ENCODE assay signal across 1 cellular context in genomic region chr6:76342611-76343160, GRCh38.
TF ChIP-seq lines count a peak whose summit lies in the region.

No MANE protein-coding gene starts in this region.

TF ChIP-seq in H1, 55 proteins besides CTCF, POLR2A, EP300 and RAD21 (continued from another document):
- TF ChIP-seq CHD7 (IDR thresholded peaks at IDR 0.05; ENCODE audit: insufficient replicate concordance, low read length) = no peak
- TF ChIP-seq JUND (IDR thresholded peaks at IDR 0.05; ENCODE audit: low read length) = no peak
- TF ChIP-seq TEAD4 (IDR thresholded peaks at IDR 0.05; ENCODE audit: low read depth, low read length) = no peak
- no peak for TF ChIP-seq SIN3A (conservative IDR thresholded peaks at IDR 0.05 in 1 of 2, IDR thresholded peaks at IDR 0.05 in 1 of 2; ENCODE audit: low read depth in 1 of 2, low read length in 2 of 2)
